ENCODE assay signal across 27 cellular contexts in the genomic region with DNA sequence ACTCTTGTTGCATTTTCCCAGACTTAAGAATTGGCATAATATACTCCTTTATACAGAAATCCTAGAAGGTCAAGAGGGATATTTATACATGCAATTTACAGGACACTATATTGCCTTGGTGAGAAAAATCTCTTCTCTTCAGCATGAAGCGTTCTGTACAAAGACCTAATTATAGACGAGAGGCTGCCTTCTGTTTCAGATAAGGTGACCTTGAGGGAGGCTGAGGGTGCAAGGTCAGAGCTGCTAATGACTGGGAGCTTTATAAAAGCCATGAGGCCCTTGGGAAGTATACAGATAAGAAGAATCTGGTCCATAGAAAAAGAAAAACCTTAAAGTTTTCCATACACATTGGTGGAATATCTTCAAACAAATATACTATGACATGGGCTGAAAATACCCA.
"Had no signal": no experiment of that assay in that cellular context is flagged by ENCODE, and none has a peak within 500 bp of the region (broad histone marks: within the 10 kb centered on the region; RNA-seq: fewer than 3 reads in every experiment).

No MANE protein-coding gene starts in this region.

- H3K9me3 ChIP-seq: neutrophil, psoas muscle, right lobe of liver, thyroid gland, transverse colon, upper lobe of left lung, vagina had no signal

- H3K27ac Mint-ChIP-seq: mesothelial cell of epicardium; naive B cell; natural killer cell; nephron progenitor cell; neural progenitor cell; stimulated activated memory B cell treated with anti-CD40 and anti-IgM and Interleukin-4, amounts not matched to agents 10 μg/mL and 1 μg/mL and 100 μg/mL, for 72 hours; stimulated activated naive CD8-positive, alpha-beta T cell treated with anti-CD3 and anti-CD28 coated beads, Interleukin-15, amount 100 ng/mL, for 72 hours had no signal

- ATAC-seq: natural killer cell; psoas muscle; right lobe of liver; stimulated activated memory B cell treated with anti-CD40 and anti-IgM and Interleukin-4, amounts not matched to agents 10 μg/mL and 1 μg/mL and 100 μg/mL, for 72 hours; stimulated activated naive CD8-positive, alpha-beta T cell treated with anti-CD3 and anti-CD28 coated beads, Interleukin-15, amount 100 ng/mL, for 72 hours had no signal

- H3K4me3 ChIP-seq: hepatocyte, lung, neural progenitor cell, psoas muscle, right lobe of liver, smooth muscle cell, thyroid gland, transverse colon, upper lobe of left lung, vagina had no signal

- H3K36me3 Mint-ChIP-seq: mesothelial cell of epicardium; naive B cell; natural killer cell; neural progenitor cell; stimulated activated memory B cell treated with anti-CD40 and anti-IgM and Interleukin-4, amounts not matched to agents 10 μg/mL and 1 μg/mL and 100 μg/mL, for 72 hours had no signal

- H3K4me3 Mint-ChIP-seq: mesothelial cell of epicardium; naive B cell; natural killer cell; nephron progenitor cell; neural progenitor cell; stimulated activated memory B cell treated with anti-CD40 and anti-IgM and Interleukin-4, amounts not matched to agents 10 μg/mL and 1 μg/mL and 100 μg/mL, for 72 hours; stimulated activated naive CD8-positive, alpha-beta T cell treated with anti-CD3 and anti-CD28 coated beads, Interleukin-15, amount 100 ng/mL, for 72 hours had no signal

- H3K4me1 ChIP-seq: neural progenitor cell, parathyroid adenoma, right lobe of liver, transverse colon, upper lobe of left lung, vagina had no signal

- DNase-seq: islet precursor cell; mesendoderm; naive B cell; natural killer cell; nephron progenitor cell; occipital lobe; psoas muscle; right lobe of liver; stimulated activated CD4-positive, alpha-beta T cell treated with anti-CD3 and anti-CD28 coated beads, Interleukin-1b, Interleukin-23, amount 100 ng/mL, for 48 hours; stimulated activated CD4-positive, alpha-beta T cell treated with anti-CD3 and anti-CD28 coated beads, Interleukin-2, amount 100 ng/mL, for 48 hours; stimulated activated CD4-positive, alpha-beta T cell treated with anti-CD3 and anti-CD28 coated beads, Interleukin-4, amount 100 ng/mL, for 4 hours; stimulated activated CD8-positive, alpha-beta memory T cell treated with anti-CD3 and anti-CD28 coated beads, Interleukin-4, amount 100 ng/mL, for 48 hours; stimulated activated naive CD4-positive, alpha-beta T cell treated with Interleukin-2 at 50 U/mL for 16 hours; stimulated activated naive CD8-positive, alpha-beta T cell treated with anti-CD3 and anti-CD28 coated beads, Interleukin-15, amount 100 ng/mL, for 72 hours; substantia nigra; thyroid gland; transverse colon; upper lobe of left lung had no signal

- H3K27me3 ChIP-seq: hepatocyte, neural progenitor cell, neutrophil, right lobe of liver, thyroid gland, transverse colon, upper lobe of left lung, vagina had no signal

- H3K27ac ChIP-seq: hepatocyte, neural progenitor cell, neutrophil, parathyroid adenoma, psoas muscle, right lobe of liver, thyroid gland, transverse colon, upper lobe of left lung, vagina had no signal

- H3K4me1 Mint-ChIP-seq: mesothelial cell of epicardium; naive B cell; natural killer cell; neural progenitor cell; stimulated activated memory B cell treated with anti-CD40 and anti-IgM and Interleukin-4, amounts not matched to agents 10 μg/mL and 1 μg/mL and 100 μg/mL, for 72 hours; stimulated activated naive CD8-positive, alpha-beta T cell treated with anti-CD3 and anti-CD28 coated beads, Interleukin-15, amount 100 ng/mL, for 72 hours had no signal

- H3K9me3 Mint-ChIP-seq: stimulated activated naive CD8-positive, alpha-beta T cell treated with anti-CD3 and anti-CD28 coated beads, Interleukin-15, amount 100 ng/mL, for 72 hours had no signal

- H3K27me3 Mint-ChIP-seq: naive B cell; stimulated activated memory B cell treated with anti-CD40 and anti-IgM and Interleukin-4, amounts not matched to agents 10 μg/mL and 1 μg/mL and 100 μg/mL, for 72 hours; stimulated activated naive CD8-positive, alpha-beta T cell treated with anti-CD3 and anti-CD28 coated beads, Interleukin-15, amount 100 ng/mL, for 72 hours had no signal

- H3K36me3 ChIP-seq: neural progenitor cell, neutrophil, right lobe of liver, thyroid gland, transverse colon, upper lobe of left lung, vagina had no signal
